ENCODE assay signal across 26 cellular contexts in the genomic region with DNA sequence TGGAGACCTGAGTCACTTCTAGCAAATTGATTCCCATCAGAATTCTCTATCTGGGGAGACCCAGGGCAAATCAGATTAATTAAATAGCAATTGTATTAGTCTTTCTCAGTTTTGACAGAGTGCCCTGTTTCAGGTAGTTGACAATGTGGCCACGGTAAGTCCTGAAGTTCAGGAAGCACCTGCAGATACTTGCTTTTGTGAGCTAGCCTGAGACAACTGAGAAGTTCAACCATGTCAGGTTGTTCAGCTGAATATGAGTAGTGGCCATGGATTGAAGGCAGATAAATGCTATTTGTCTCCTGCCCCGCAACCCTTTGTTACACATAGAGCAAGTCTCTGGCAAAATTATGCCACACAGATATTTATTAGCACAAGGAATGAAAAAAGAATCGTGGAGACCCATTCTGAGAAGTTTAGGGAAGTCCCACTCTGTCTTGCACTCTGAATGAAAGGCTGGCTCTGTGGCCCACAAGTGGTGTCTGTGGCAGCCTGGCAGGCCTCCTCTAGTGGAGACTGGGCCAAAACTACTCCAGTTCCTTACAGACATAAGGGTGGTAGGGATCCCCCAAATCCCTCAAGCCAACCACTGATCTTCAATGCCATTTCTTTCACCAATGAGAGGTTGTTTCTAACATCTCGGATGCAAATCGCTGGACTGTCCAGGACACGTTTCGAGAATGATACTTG.
"Had no signal": no experiment of that assay in that cellular context is flagged by ENCODE, and none has a peak within 500 bp of the region (broad histone marks: within the 10 kb centered on the region; RNA-seq: fewer than 3 reads in every experiment).

No MANE protein-coding gene starts in this region.

- H3K27me3 Mint-ChIP-seq: stimulated activated naive CD8-positive, alpha-beta T cell treated with anti-CD3 and anti-CD28 coated beads, Interleukin-15, Interleukin-2, amounts not matched to agents 100 ng/mL and 50 ng/mL, for 24 hours had no signal

- H3K36me3 ChIP-seq: left lung, lower lobe of right lung, pancreas, prostate gland, tibial nerve, uterus had no signal

- H3K4me3 Mint-ChIP-seq: naive thymus-derived CD4-positive, alpha-beta T cell; natural killer cell treated with Interleukin-12 subunit alpha and Interleukin-12 subunit beta and Interleukin-15 and Interleukin-18, amount 100 ng/mL, for 72 hours; stimulated activated naive CD8-positive, alpha-beta T cell treated with anti-CD3 and anti-CD28 coated beads, Interleukin-15, Interleukin-2, amounts not matched to agents 100 ng/mL and 50 ng/mL, for 24 hours; type B pancreatic cell had no signal

- H3K27ac Mint-ChIP-seq: naive thymus-derived CD4-positive, alpha-beta T cell; natural killer cell treated with Interleukin-12 subunit alpha and Interleukin-12 subunit beta and Interleukin-15 and Interleukin-18, amount 100 ng/mL, for 72 hours; stimulated activated naive CD8-positive, alpha-beta T cell treated with anti-CD3 and anti-CD28 coated beads, Interleukin-15, Interleukin-2, amounts not matched to agents 100 ng/mL and 50 ng/mL, for 24 hours; type B pancreatic cell had no signal

- H3K27ac ChIP-seq: left lung, lower lobe of right lung, pancreas, prostate gland, skin epidermis, tibial nerve, uterus had no signal

- H3K9me3 Mint-ChIP-seq: natural killer cell treated with Interleukin-12 subunit alpha and Interleukin-12 subunit beta and Interleukin-15 and Interleukin-18, amount 100 ng/mL, for 72 hours; stimulated activated naive CD8-positive, alpha-beta T cell treated with anti-CD3 and anti-CD28 coated beads, Interleukin-15, Interleukin-2, amounts not matched to agents 100 ng/mL and 50 ng/mL, for 24 hours; type B pancreatic cell had no signal

- H3K4me1 ChIP-seq: left lung, lower lobe of right lung, pancreas, prostate gland, tibial nerve, uterus had no signal

- DNase-seq: hippocampal formation; kidney; left colon; left lung; lower lobe of right lung; mammary epithelial cell; midbrain; mucosa of descending colon; naive thymus-derived CD4-positive, alpha-beta T cell; pancreas; posterior cingulate gyrus; retina; right cardiac atrium; stimulated activated CD4-positive, alpha-beta T cell treated with anti-CD3 and anti-CD28 coated beads, Interleukin-12 subunit alpha, Interleukin-12 subunit beta, amount 100 ng/mL, for 4 hours; stimulated activated CD4-positive, alpha-beta T cell treated with anti-CD3 and anti-CD28 coated beads, Interleukin-15, amount 100 ng/mL, for 24 hours; stimulated activated CD4-positive, alpha-beta T cell treated with anti-CD3 and anti-CD28 coated beads, Interleukin-2, amount 100 ng/mL, for 24 hours; stimulated activated CD4-positive, alpha-beta T cell treated with anti-CD3 and anti-CD28 coated beads, Interleukin-4, amount 100 ng/mL, for 1 hour; stimulated activated naive CD4-positive, alpha-beta T cell; uterus had no signal

- H3K4me1 Mint-ChIP-seq: naive thymus-derived CD4-positive, alpha-beta T cell had no signal

- H3K27me3 ChIP-seq: left lung, pancreas, tibial nerve, uterus had no signal

- H3K4me3 ChIP-seq: left lung, lower lobe of right lung, mucosa of descending colon, pancreas, prostate gland, skin epidermis, tibial nerve, uterus had no signal

- ATAC-seq: left colon; left lung; lower lobe of right lung; mucosa of descending colon; naive thymus-derived CD4-positive, alpha-beta T cell; natural killer cell treated with Interleukin-12 subunit alpha and Interleukin-12 subunit beta and Interleukin-15 and Interleukin-18, amount 100 ng/mL, for 72 hours; pancreas; right cardiac atrium; sciatic nerve had no signal

- H3K9me3 ChIP-seq: left lung, lower lobe of right lung, mucosa of descending colon, pancreas, prostate gland, tibial nerve, uterus had no signal
